In the genomic region with DNA sequence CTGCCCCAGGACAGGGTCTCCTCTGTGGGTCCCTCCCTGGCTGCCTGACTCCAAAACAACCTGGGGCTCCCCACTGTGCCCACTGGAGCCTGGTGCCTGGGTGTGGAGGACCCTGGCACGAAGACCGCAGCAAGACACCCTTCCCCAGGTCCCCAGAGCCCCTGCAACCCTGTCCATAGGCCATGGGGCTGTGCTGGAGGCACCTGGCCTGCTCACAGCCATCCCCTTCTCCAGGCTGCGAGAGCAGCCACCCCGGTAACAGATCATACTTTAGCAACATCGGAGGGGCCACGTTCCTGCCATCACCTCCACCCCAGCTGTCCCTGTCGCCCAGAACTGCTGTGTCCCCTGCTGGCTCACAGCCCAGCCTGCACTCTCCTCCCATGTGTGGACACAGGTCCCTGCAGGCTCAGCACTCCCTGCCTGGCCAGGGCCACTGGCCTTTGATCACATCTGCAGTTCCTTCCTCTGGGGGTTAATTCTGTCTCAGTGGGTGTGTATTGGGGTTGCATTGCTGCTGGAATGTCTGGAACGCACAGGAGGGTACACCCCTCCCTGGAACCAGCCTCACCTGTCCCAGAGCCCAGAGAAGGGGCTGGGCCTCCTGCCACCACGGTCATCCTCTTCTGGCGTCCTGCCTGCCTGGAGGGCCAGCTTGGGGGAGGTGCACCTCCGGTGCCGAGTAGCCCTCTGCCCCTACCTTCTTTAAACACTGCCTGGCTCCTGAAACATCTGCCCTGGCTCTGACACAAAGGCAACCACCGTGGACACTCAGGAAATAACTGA, we compare ENCODE assay signal across 1 cellular context.
TF ChIP-seq lines count a peak whose summit lies in the region.

No MANE protein-coding gene starts in this region.

TF ChIP-seq in HepG2, 621 proteins besides CTCF, POLR2A, EP300 and RAD21 (continued from another document and continues in another):
- TF ChIP-seq, protein P1, sequence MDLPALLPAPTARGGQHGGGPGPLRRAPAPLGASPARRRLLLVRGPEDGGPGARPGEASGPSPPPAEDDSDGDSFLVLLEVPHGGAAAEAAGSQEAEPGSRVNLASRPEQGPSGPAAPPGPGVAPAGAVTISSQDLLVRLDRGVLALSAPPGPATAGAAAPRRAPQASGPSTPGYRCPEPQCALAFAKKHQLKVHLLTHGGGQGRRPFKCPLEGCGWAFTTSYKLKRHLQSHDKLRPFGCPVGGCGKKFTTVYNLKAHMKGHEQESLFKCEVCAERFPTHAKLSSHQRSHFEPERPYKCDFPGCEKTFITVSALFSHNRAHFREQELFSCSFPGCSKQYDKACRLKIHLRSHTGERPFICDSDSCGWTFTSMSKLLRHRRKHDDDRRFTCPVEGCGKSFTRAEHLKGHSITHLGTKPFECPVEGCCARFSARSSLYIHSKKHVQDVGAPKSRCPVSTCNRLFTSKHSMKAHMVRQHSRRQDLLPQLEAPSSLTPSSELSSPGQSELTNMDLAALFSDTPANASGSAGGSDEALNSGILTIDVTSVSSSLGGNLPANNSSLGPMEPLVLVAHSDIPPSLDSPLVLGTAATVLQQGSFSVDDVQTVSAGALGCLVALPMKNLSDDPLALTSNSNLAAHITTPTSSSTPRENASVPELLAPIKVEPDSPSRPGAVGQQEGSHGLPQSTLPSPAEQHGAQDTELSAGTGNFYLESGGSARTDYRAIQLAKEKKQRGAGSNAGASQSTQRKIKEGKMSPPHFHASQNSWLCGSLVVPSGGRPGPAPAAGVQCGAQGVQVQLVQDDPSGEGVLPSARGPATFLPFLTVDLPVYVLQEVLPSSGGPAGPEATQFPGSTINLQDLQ (CRISPR knock-in tag; IDR thresholded peaks at IDR 0.05), result no peak
- TF ChIP-seq ZNF547 (CRISPR knock-in tag; IDR thresholded peaks at IDR 0.05), result no peak
- TF ChIP-seq, protein P2, sequence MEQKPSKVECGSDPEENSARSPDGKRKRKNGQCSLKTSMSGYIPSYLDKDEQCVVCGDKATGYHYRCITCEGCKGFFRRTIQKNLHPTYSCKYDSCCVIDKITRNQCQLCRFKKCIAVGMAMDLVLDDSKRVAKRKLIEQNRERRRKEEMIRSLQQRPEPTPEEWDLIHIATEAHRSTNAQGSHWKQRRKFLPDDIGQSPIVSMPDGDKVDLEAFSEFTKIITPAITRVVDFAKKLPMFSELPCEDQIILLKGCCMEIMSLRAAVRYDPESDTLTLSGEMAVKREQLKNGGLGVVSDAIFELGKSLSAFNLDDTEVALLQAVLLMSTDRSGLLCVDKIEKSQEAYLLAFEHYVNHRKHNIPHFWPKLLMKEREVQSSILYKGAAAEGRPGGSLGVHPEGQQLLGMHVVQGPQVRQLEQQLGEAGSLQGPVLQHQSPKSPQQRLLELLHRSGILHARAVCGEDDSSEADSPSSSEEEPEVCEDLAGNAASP (CRISPR knock-in tag; IDR thresholded peaks at IDR 0.05; ENCODE audit: borderline replicate concordance), result 0 out of 2 replicates have a peak, but pooled peaks have one; percentile 17
- TF ChIP-seq HIVEP1 (CRISPR knock-in tag; IDR thresholded peaks at IDR 0.05), result no peak
- TF ChIP-seq ZNF317 (CRISPR knock-in tag; IDR thresholded peaks at IDR 0.05), result no peak
- no peak for TF ChIP-seq ZNF10 (CRISPR knock-in tag; IDR thresholded peaks at IDR 0.05; ENCODE audit: borderline replicate concordance, low read depth)
- no peak for TF ChIP-seq TP53 (CRISPR knock-in tag; conservative IDR thresholded peaks at IDR 0.05)
- TF ChIP-seq CENPT (CRISPR knock-in tag; IDR thresholded peaks at IDR 0.05; ENCODE audit: low read depth), result no peak
- no peak for TF ChIP-seq PAF1 (CRISPR knock-in tag; IDR thresholded peaks at IDR 0.05)
- TF ChIP-seq, protein P3, sequence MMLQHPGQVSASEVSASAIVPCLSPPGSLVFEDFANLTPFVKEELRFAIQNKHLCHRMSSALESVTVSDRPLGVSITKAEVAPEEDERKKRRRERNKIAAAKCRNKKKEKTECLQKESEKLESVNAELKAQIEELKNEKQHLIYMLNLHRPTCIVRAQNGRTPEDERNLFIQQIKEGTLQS (CRISPR knock-in tag; IDR thresholded peaks at IDR 0.05), result 0 out of 2 replicates have a peak, but pooled peaks have one; percentile 46
- no peak for TF ChIP-seq RARG (CRISPR knock-in tag; IDR thresholded peaks at IDR 0.05; ENCODE audit: low read depth)
- no peak for TF ChIP-seq ZNF510 (CRISPR knock-in tag; IDR thresholded peaks at IDR 0.05; ENCODE audit: low read depth)
- TF ChIP-seq, protein P4, sequence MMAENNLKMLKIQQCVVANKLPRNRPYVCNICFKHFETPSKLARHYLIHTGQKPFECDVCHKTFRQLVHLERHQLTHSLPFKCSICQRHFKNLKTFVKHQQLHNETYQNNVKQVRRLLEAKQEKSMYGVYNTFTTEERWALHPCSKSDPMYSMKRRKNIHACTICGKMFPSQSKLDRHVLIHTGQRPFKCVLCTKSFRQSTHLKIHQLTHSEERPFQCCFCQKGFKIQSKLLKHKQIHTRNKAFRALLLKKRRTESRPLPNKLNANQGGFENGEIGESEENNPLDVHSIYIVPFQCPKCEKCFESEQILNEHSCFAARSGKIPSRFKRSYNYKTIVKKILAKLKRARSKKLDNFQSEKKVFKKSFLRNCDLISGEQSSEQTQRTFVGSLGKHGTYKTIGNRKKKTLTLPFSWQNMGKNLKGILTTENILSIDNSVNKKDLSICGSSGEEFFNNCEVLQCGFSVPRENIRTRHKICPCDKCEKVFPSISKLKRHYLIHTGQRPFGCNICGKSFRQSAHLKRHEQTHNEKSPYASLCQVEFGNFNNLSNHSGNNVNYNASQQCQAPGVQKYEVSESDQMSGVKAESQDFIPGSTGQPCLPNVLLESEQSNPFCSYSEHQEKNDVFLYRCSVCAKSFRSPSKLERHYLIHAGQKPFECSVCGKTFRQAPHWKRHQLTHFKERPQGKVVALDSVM (CRISPR knock-in tag; IDR thresholded peaks at IDR 0.05), result peak; percentile 34; the same call in 1 of the 2 replicates
- TF ChIP-seq MED13 (CRISPR knock-in tag; IDR thresholded peaks at IDR 0.05), result no peak
- TF ChIP-seq ZNF775 (CRISPR knock-in tag; IDR thresholded peaks at IDR 0.05; ENCODE audit: borderline replicate concordance), result no peak
- TF ChIP-seq KDM4B (CRISPR knock-in tag; IDR thresholded peaks at IDR 0.05), result no peak
- TF ChIP-seq, protein P5, sequence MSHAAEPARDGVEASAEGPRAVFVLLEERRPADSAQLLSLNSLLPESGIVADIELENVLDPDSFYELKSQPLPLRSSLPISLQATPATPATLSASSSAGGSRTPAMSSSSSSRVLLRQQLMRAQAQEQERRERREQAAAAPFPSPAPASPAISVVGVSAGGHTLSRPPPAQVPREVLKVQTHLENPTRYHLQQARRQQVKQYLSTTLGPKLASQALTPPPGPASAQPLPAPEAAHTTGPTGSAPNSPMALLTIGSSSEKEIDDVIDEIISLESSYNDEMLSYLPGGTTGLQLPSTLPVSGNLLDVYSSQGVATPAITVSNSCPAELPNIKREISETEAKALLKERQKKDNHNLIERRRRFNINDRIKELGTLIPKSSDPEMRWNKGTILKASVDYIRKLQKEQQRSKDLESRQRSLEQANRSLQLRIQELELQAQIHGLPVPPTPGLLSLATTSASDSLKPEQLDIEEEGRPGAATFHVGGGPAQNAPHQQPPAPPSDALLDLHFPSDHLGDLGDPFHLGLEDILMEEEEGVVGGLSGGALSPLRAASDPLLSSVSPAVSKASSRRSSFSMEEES (CRISPR knock-in tag; IDR thresholded peaks at IDR 0.05), result no peak
- peak; percentile 45; the same call in 1 of the 2 replicates for TF ChIP-seq TCF7 (IDR thresholded peaks at IDR 0.05; ENCODE audit: low read depth)
- TF ChIP-seq RBAK (CRISPR knock-in tag; IDR thresholded peaks at IDR 0.05), result no peak
- TF ChIP-seq, protein P6, sequence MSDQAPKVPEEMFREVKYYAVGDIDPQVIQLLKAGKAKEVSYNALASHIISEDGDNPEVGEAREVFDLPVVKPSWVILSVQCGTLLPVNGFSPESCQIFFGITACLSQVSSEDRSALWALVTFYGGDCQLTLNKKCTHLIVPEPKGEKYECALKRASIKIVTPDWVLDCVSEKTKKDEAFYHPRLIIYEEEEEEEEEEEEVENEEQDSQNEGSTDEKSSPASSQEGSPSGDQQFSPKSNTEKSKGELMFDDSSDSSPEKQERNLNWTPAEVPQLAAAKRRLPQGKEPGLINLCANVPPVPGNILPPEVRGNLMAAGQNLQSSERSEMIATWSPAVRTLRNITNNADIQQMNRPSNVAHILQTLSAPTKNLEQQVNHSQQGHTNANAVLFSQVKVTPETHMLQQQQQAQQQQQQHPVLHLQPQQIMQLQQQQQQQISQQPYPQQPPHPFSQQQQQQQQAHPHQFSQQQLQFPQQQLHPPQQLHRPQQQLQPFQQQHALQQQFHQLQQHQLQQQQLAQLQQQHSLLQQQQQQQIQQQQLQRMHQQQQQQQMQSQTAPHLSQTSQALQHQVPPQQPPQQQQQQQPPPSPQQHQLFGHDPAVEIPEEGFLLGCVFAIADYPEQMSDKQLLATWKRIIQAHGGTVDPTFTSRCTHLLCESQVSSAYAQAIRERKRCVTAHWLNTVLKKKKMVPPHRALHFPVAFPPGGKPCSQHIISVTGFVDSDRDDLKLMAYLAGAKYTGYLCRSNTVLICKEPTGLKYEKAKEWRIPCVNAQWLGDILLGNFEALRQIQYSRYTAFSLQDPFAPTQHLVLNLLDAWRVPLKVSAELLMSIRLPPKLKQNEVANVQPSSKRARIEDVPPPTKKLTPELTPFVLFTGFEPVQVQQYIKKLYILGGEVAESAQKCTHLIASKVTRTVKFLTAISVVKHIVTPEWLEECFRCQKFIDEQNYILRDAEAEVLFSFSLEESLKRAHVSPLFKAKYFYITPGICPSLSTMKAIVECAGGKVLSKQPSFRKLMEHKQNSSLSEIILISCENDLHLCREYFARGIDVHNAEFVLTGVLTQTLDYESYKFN (CRISPR knock-in tag; conservative IDR thresholded peaks at IDR 0.05), result peak; percentile 72
- TF ChIP-seq, protein P7, sequence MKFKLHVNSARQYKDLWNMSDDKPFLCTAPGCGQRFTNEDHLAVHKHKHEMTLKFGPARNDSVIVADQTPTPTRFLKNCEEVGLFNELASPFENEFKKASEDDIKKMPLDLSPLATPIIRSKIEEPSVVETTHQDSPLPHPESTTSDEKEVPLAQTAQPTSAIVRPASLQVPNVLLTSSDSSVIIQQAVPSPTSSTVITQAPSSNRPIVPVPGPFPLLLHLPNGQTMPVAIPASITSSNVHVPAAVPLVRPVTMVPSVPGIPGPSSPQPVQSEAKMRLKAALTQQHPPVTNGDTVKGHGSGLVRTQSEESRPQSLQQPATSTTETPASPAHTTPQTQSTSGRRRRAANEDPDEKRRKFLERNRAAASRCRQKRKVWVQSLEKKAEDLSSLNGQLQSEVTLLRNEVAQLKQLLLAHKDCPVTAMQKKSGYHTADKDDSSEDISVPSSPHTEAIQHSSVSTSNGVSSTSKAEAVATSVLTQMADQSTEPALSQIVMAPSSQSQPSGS (CRISPR knock-in tag; IDR thresholded peaks at IDR 0.05), result no peak
- TF ChIP-seq ZNF790 (CRISPR knock-in tag; IDR thresholded peaks at IDR 0.05; ENCODE audit: borderline replicate concordance), result no peak
- TF ChIP-seq, protein P8, sequence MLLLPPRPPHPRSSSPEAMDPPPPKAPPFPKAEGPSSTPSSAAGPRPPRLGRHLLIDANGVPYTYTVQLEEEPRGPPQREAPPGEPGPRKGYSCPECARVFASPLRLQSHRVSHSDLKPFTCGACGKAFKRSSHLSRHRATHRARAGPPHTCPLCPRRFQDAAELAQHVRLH (CRISPR knock-in tag; IDR thresholded peaks at IDR 0.05; ENCODE audit: borderline replicate concordance, low read depth), result peak; percentile 58; the same call in 1 of the 2 replicates
- TF ChIP-seq ZMAT3 (CRISPR knock-in tag; conservative IDR thresholded peaks at IDR 0.05), result no peak
- TF ChIP-seq, protein P9, sequence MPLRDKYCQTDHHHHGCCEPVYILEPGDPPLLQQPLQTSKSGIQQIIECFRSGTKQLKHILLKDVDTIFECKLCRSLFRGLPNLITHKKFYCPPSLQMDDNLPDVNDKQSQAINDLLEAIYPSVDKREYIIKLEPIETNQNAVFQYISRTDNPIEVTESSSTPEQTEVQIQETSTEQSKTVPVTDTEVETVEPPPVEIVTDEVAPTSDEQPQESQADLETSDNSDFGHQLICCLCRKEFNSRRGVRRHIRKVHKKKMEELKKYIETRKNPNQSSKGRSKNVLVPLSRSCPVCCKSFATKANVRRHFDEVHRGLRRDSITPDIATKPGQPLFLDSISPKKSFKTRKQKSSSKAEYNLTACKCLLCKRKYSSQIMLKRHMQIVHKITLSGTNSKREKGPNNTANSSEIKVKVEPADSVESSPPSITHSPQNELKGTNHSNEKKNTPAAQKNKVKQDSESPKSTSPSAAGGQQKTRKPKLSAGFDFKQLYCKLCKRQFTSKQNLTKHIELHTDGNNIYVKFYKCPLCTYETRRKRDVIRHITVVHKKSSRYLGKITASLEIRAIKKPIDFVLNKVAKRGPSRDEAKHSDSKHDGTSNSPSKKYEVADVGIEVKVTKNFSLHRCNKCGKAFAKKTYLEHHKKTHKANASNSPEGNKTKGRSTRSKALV (CRISPR knock-in tag; IDR thresholded peaks at IDR 0.05), result no peak
- TF ChIP-seq, protein P10, sequence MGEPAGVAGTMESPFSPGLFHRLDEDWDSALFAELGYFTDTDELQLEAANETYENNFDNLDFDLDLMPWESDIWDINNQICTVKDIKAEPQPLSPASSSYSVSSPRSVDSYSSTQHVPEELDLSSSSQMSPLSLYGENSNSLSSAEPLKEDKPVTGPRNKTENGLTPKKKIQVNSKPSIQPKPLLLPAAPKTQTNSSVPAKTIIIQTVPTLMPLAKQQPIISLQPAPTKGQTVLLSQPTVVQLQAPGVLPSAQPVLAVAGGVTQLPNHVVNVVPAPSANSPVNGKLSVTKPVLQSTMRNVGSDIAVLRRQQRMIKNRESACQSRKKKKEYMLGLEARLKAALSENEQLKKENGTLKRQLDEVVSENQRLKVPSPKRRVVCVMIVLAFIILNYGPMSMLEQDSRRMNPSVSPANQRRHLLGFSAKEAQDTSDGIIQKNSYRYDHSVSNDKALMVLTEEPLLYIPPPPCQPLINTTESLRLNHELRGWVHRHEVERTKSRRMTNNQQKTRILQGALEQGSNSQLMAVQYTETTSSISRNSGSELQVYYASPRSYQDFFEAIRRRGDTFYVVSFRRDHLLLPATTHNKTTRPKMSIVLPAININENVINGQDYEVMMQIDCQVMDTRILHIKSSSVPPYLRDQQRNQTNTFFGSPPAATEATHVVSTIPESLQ (CRISPR knock-in tag; conservative IDR thresholded peaks at IDR 0.05), result no peak
- TF ChIP-seq, protein P11, sequence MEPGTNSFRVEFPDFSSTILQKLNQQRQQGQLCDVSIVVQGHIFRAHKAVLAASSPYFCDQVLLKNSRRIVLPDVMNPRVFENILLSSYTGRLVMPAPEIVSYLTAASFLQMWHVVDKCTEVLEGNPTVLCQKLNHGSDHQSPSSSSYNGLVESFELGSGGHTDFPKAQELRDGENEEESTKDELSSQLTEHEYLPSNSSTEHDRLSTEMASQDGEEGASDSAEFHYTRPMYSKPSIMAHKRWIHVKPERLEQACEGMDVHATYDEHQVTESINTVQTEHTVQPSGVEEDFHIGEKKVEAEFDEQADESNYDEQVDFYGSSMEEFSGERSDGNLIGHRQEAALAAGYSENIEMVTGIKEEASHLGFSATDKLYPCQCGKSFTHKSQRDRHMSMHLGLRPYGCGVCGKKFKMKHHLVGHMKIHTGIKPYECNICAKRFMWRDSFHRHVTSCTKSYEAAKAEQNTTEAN (CRISPR knock-in tag; conservative IDR thresholded peaks at IDR 0.05), result no peak
- TF ChIP-seq, protein P12, sequence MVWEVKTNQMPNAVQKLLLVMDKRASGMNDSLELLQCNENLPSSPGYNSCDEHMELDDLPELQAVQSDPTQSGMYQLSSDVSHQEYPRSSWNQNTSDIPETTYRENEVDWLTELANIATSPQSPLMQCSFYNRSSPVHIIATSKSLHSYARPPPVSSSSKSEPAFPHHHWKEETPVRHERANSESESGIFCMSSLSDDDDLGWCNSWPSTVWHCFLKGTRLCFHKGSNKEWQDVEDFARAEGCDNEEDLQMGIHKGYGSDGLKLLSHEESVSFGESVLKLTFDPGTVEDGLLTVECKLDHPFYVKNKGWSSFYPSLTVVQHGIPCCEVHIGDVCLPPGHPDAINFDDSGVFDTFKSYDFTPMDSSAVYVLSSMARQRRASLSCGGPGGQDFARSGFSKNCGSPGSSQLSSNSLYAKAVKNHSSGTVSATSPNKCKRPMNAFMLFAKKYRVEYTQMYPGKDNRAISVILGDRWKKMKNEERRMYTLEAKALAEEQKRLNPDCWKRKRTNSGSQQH (CRISPR knock-in tag; IDR thresholded peaks at IDR 0.05; ENCODE audit: low read depth), result no peak
- no peak for TF ChIP-seq FIP1L1 (IDR thresholded peaks at IDR 0.05; ENCODE audit: borderline replicate concordance, insufficient read depth, low read depth, low read length)
